In the genomic region with DNA sequence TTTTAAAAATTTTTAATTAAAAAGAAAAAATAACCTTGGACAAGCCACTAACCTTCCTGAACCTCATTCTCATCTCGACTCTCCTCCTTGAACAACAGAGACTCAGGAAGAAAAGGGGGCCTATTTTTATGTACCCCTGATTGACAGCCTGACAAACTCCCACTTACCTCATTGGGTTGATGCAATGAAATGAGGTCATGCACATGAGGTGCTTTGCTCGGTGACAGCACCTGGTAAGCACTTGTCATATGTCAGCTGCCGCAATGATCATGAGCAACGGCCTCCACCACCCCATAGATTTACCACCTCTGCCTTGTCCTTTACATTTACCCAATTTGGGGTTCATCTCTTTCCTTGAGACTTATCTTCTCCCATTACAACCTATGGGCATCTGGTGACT, we compare ENCODE assay signal across 23 cellular contexts.
A peak's percentile ranks its signal among the peaks of the same experiment; 100 is the strongest.
DNase-seq lines count a peak whose midpoint lies in the region; ATAC-seq, FAIRE-seq and TF ChIP-seq lines count a peak whose summit lies in the region.
"Had no signal": no experiment of that assay in that cellular context is flagged by ENCODE, and none has a peak within 500 bp of the region (broad histone marks: within the 10 kb centered on the region; RNA-seq: fewer than 3 reads in every experiment).

No MANE protein-coding gene starts in this region.

- TF ChIP-seq POLR2A in HepG2 (IDR thresholded peaks at IDR 0.05; ENCODE audit: insufficient read depth in 1 of 2, low read depth in 2 of 2, low read length in 2 of 2) (no peak), right lobe of liver (IDR thresholded peaks at IDR 0.05) (no peak)

- FAIRE-seq in HepG2 (lab: Jason Lieb, UNC), result no peak
- FAIRE-seq: A204.1, D721Med, GM12891, GM18507 had no signal

- in situ Hi-C loops in HepG2 (cut with HindIII; ENCODE audit: extremely low pct_ligation_motif_present, low pct_unique_long_range_greater_than_20kb), result loop anchor here (25.0 kb wide), 2 partner anchors 169 to 719 kb away; a partner anchor contains a TSS

- H3K79me2 ChIP-seq in HepG2 (ENCODE audit: insufficient read depth, low read length), result no peaks in the 10 kb centered on the region

- TF ChIP-seq RAD21 in HepG2 (CRISPR knock-in tag; IDR thresholded peaks at IDR 0.05), result no peak

- ATAC-seq in HepG2, result no peak
- no peak for ATAC-seq in right lobe of liver
- no peak for ATAC-seq in GM19452 (IDR thresholded peaks at IDR 0.05; ENCODE audit: unreplicated experiment)
- ATAC-seq: CD8-positive, alpha-beta T cell had no signal

- CTCF ChIA-PET in HepG2 (lab: Yijun Ruan, JAX; ENCODE audit: low intra/inter-chr PET ratio, low total read pairs), result no interaction called here

- H3K4me1 ChIP-seq in HepG2 (ENCODE audit: insufficient read depth, low read length) (no peaks in the 10 kb centered on the region), right lobe of liver (no peaks in the 10 kb centered on the region)

- H3K27me3 ChIP-seq in HepG2 (ENCODE audit: control insufficient read depth in 1 of 2, insufficient read depth in 2 of 2, low read length in 2 of 2), result peaks cover 0 to 18% of the 10 kb centered on the region in 2 experiments; a peak in 4 of 5 replicates
- H3K27me3 ChIP-seq in right lobe of liver, result no peaks in the 10 kb centered on the region
- H3K27me3 ChIP-seq: BLaER1 had no signal

- no TSS peak for BruUV-seq in HepG2 (replicated peaks; lab: Mats Ljungman, UMichigan)

- H3K27ac ChIP-seq in HepG2 (ENCODE audit: extremely low read length, insufficient read depth, low read length), result no peak overlapping the region
- no peak overlapping the region for H3K27ac ChIP-seq in right lobe of liver
- H3K27ac ChIP-seq in caudate nucleus (ENCODE audit: low read depth, low read length), result peak overlapping the region; percentile 72
- H3K27ac ChIP-seq: 22Rv1, BLaER1, C4-2B had no signal

- H3K36me3 ChIP-seq in HepG2 (replicated peaks in 1 of 2; ENCODE audit: control insufficient read depth in 1 of 2, insufficient read depth in 2 of 2, low read length in 2 of 2), result no peaks in the 10 kb centered on the region
- no peaks in the 10 kb centered on the region for H3K36me3 ChIP-seq in right lobe of liver
- H3K36me3 ChIP-seq: BLaER1 had no signal

- TF ChIP-seq EP300 in HepG2 (IDR thresholded peaks at IDR 0.05; ENCODE audit: low read depth in 2 of 2, low read length in 2 of 2) (no peak), HepG2 (CRISPR knock-in tag; IDR thresholded peaks at IDR 0.05; ENCODE audit: borderline replicate concordance) (no peak)

- H3K9ac ChIP-seq in HepG2 (ENCODE audit: insufficient read depth, low read depth, low read length), result no peak overlapping the region
- H3K9ac ChIP-seq: BLaER1 had no signal

- no peaks in the 10 kb centered on the region for H4K20me1 ChIP-seq in HepG2 (ENCODE audit: insufficient read depth, low read length)
- H4K20me1 ChIP-seq: BLaER1 had no signal

- 26% methylated on average over 4 of the region's 4 CpGs for WGBS in HepG2 (ENCODE audit: low lambda C conversion rate)
- WGBS in right lobe of liver (ENCODE audit: insufficient coverage, low coverage, low lambda C conversion rate, missing lambda C conversion rate), result 59% methylated on average over 4 of the region's 4 CpGs

- DNase-seq in HepG2 (ENCODE audit: low spot score) (no peak), right lobe of liver (no peak), caudate nucleus (lab: John Stamatoyannopoulos, UW) (peak in 43 of 61 donors; percentile 5 to 92 (median 42)), putamen (ENCODE audit: low spot score) (peak; percentile 83), COR-L47 (lab: John Stamatoyannopoulos, UW) (no peak)
- DNase-seq: CD4-positive, CD25-positive, alpha-beta regulatory T cell; CD8-positive, alpha-beta T cell; DMS 273 treated with DMSO at 0.1 percent for 48 hours; DMS79; EL; GDM1; GOT3; H7; HCEC 1CT; HFFc6 had no signal

- intact Hi-C loops in HepG2 (cut with micrococcal nuclease; ENCODE audit: unreplicated experiment) (no loop called here), right lobe of liver (cut with DNase I) (no loop called here)

- H3K9me3 ChIP-seq in HepG2 (ENCODE audit: low read length) (no peaks in the 10 kb centered on the region), right lobe of liver (no peaks in the 10 kb centered on the region)
- H3K9me3 ChIP-seq: BLaER1 had no signal

- no peak overlapping the region for H2AFZ ChIP-seq in HepG2 (ENCODE audit: low read length)

- POLR2A ChIA-PET in HepG2 (lab: Yijun Ruan, JAX), result no interaction called here

- H3K4me2 ChIP-seq in HepG2 (ENCODE audit: low read depth, low read length), result no peak overlapping the region

- H3K4me3 ChIP-seq in HepG2 (replicated peaks in 1 of 3; ENCODE audit: insufficient read depth in 1 of 3, low read depth in 2 of 3, low read length in 3 of 3) (no peak overlapping the region), right lobe of liver (no peak overlapping the region)
- H3K4me3 ChIP-seq: BLaER1 had no signal

- TF ChIP-seq CTCF in HepG2 (CRISPR knock-in tag; IDR thresholded peaks at IDR 0.05) (no peak), right lobe of liver (IDR thresholded peaks at IDR 0.05) (no peak)

TF ChIP-seq in HepG2, 621 proteins besides CTCF, POLR2A, EP300 and RAD21:
- peak; percentile 54; the same call in 1 of the 2 replicates for TF ChIP-seq ATF7 (IDR thresholded peaks at IDR 0.05)
- no peak for TF ChIP-seq ATF7 (CRISPR knock-in tag; IDR thresholded peaks at IDR 0.05)
- no peak for TF ChIP-seq MAF1 (CRISPR knock-in tag; IDR thresholded peaks at IDR 0.05; ENCODE audit: borderline replicate concordance)
- TF ChIP-seq, protein P1, sequence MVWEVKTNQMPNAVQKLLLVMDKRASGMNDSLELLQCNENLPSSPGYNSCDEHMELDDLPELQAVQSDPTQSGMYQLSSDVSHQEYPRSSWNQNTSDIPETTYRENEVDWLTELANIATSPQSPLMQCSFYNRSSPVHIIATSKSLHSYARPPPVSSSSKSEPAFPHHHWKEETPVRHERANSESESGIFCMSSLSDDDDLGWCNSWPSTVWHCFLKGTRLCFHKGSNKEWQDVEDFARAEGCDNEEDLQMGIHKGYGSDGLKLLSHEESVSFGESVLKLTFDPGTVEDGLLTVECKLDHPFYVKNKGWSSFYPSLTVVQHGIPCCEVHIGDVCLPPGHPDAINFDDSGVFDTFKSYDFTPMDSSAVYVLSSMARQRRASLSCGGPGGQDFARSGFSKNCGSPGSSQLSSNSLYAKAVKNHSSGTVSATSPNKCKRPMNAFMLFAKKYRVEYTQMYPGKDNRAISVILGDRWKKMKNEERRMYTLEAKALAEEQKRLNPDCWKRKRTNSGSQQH (CRISPR knock-in tag; IDR thresholded peaks at IDR 0.05; ENCODE audit: low read depth), result no peak
- 0 out of 2 replicates have a peak, but pooled peaks have one; percentile 5 for TF ChIP-seq CREB1 (IDR thresholded peaks at IDR 0.05)
- no peak for TF ChIP-seq CREB1 (CRISPR knock-in tag; IDR thresholded peaks at IDR 0.05)
- TF ChIP-seq ZNF136 (CRISPR knock-in tag; IDR thresholded peaks at IDR 0.05; ENCODE audit: low read depth), result no peak

Comparison
In these comparisons a context has a peak if more than half of its experiments do, and no peak if none do; other contexts are left out.
1. DNase-seq: peak in caudate nucleus (43 of 61) and putamen (single experiment); none in HepG2 (single experiment), right lobe of liver (0 of 3) and COR-L47 (single experiment).